13 cellular contexts compared by ENCODE assay signal in the genomic region with DNA sequence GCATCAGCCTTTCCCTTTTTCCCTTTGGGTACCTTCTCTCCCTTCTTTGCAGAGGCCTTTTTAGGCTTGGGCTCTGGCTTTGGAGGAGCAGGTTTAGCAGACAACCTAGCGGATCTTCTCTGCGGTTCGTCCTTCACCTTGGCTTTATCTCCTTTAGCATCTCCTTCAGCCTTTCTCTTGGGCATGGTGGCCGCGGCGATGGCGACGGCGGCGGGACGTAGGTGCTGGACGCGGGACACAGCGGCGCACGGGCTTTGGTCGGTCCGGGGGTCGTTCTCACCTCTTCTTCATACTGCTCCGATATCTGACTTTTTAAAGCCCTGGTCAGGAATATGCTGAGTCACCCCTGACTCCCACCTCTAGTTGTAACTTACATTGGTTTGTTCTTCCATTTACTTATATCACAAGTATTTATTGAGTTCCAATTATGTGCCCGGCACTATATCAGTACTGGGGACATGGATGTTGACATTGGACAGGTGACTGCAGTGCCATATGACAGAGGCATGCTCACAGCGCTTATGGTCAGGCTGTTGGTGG.
"Had no signal": no experiment of that assay in that cellular context is flagged by ENCODE, and none has a peak within 500 bp of the region (broad histone marks: within the 10 kb centered on the region; RNA-seq: fewer than 3 reads in every experiment).

No MANE protein-coding gene starts in this region.

- H3K4me3 ChIP-seq: coronary artery, heart left ventricle, mucosa of descending colon, SK-N-MC had no signal

- H3K27ac Mint-ChIP-seq: T-helper 1 cell treated with Interleukin-12 subunit alpha and Interleukin-12 subunit beta and Interleukin-4 antibody, amounts not matched to agents 30 μg/mL and 1 μg/mL, for 36 hours had no signal

- H3K27ac ChIP-seq: coronary artery, heart left ventricle, SK-N-MC had no signal

- H3K4me3 Mint-ChIP-seq: T-helper 1 cell treated with Interleukin-12 subunit alpha and Interleukin-12 subunit beta and Interleukin-4 antibody, amounts not matched to agents 30 μg/mL and 1 μg/mL, for 36 hours had no signal

- DNase-seq: activated CD4-positive, alpha-beta T cell treated with anti-CD3 and anti-CD28 coated beads, Interleukin-2, amount 50 U/mL, for 48 hours; activated CD4-positive, CD25-positive, alpha-beta regulatory T cell; activated effector memory CD4-positive, alpha-beta T cell treated with anti-CD3 and anti-CD28 coated beads, Interleukin-2, amount 50 U/mL, for 16 hours; effector CD4-positive, alpha-beta T cell; heart left ventricle; left colon; mucosa of descending colon; stimulated activated CD4-positive, alpha-beta T cell treated with anti-CD3 and anti-CD28 coated beads, Interleukin-4, amount 100 ng/mL, for 1 hour had no signal

- FAIRE-seq: frontal cortex, urothelium cell line had no signal

- H3K27me3 ChIP-seq: heart left ventricle had no signal

- H3K9me3 Mint-ChIP-seq: T-helper 1 cell treated with Interleukin-12 subunit alpha and Interleukin-12 subunit beta and Interleukin-4 antibody, amounts not matched to agents 30 μg/mL and 1 μg/mL, for 36 hours had no signal

- H3K36me3 ChIP-seq: heart left ventricle had no signal

- ATAC-seq: heart left ventricle, left colon, mucosa of descending colon had no signal

- H3K9me3 ChIP-seq: heart left ventricle, mucosa of descending colon had no signal
